In genomic region chr9:19577411-19577810, GRCh38 we compare ENCODE assay signal across 3 cellular contexts.
TF ChIP-seq lines count a peak whose summit lies in the region.

No MANE protein-coding gene starts in this region.

TF ChIP-seq in HepG2, 621 proteins besides CTCF, POLR2A, EP300 and RAD21:
- TF ChIP-seq MAFK (conservative IDR thresholded peaks at IDR 0.05 in 1 of 2, IDR thresholded peaks at IDR 0.05 in 1 of 2; ENCODE audit: low read length in 2 of 2) (peak; percentile 94 to 98), MAFF (IDR thresholded peaks at IDR 0.05; ENCODE audit: low read depth, low read length) (peak; percentile 97), ZNF770 (CRISPR knock-in tag; IDR thresholded peaks at IDR 0.05) (no peak), HNRNPL (IDR thresholded peaks at IDR 0.05; ENCODE audit: low read depth, low read length) (no peak), IRF1 (CRISPR knock-in tag; IDR thresholded peaks at IDR 0.05; ENCODE audit: low read depth) (no peak)

TF ChIP-seq in K562, 482 proteins besides CTCF, POLR2A, EP300 and RAD21 (continues in another document):
- TF ChIP-seq CREM (IDR thresholded peaks at IDR 0.05; ENCODE audit: low read depth) (no peak), E2F1 (CRISPR knock-in tag; IDR thresholded peaks at IDR 0.05) (no peak), ZNF316 (IDR thresholded peaks at IDR 0.05) (peak; percentile 70), FOS (IDR thresholded peaks at IDR 0.05; ENCODE audit: extremely low read depth, insufficient read length) (no peak), TRIM24 (IDR thresholded peaks at IDR 0.05) (no peak), CAMTA2 (CRISPR knock-in tag; conservative IDR thresholded peaks at IDR 0.05) (no peak), E4F1 (CRISPR knock-in tag; IDR thresholded peaks at IDR 0.05; ENCODE audit: borderline replicate concordance) (no peak), NONO (IDR thresholded peaks at IDR 0.05; ENCODE audit: low read depth in 2 of 2, low read length in 1 of 2) (no peak), SRSF9 (IDR thresholded peaks at IDR 0.05; ENCODE audit: borderline replicate concordance, low read depth, low read length) (no peak), ZNF408 (CRISPR knock-in tag; IDR thresholded peaks at IDR 0.05; ENCODE audit: low read depth) (no peak), U2AF1 (optimal IDR thresholded peaks at IDR 0.05; ENCODE audit: low read depth, low read length) (no peak), THRA (IDR thresholded peaks at IDR 0.05) (no peak), ZFX (CRISPR knock-in tag; IDR thresholded peaks at IDR 0.05) (no peak), FIP1L1 (IDR thresholded peaks at IDR 0.05; ENCODE audit: low read depth, low read length, poor library complexity, severe bottlenecking) (no peak), POLR2B (IDR thresholded peaks at IDR 0.05; ENCODE audit: low read depth, partially characterized antibody) (no peak), MAFG (tag; conservative IDR thresholded peaks at IDR 0.05) (peak; percentile 55), RAD51 (IDR thresholded peaks at IDR 0.05; ENCODE audit: borderline replicate concordance, low read depth) (no peak), ZFP36 (IDR thresholded peaks at IDR 0.05; ENCODE audit: low read depth, low read length, partially characterized antibody) (no peak), MAFF (IDR thresholded peaks at IDR 0.05; ENCODE audit: low read length) (peak; percentile 83), ZFP91 (CRISPR knock-in tag; IDR thresholded peaks at IDR 0.05) (no peak), CEBPG (CRISPR knock-in tag; IDR thresholded peaks at IDR 0.05) (no peak), CEBPG (tag; conservative IDR thresholded peaks at IDR 0.05 in 1 of 2, IDR thresholded peaks at IDR 0.05 in 1 of 2) (no peak), ZNF511 (CRISPR knock-in tag; IDR thresholded peaks at IDR 0.05) (no peak), PPARD (CRISPR knock-in tag; IDR thresholded peaks at IDR 0.05) (no peak), SLC30A9 (CRISPR knock-in tag; IDR thresholded peaks at IDR 0.05) (no peak), MAFK (IDR thresholded peaks at IDR 0.05; ENCODE audit: low read length) (peak; percentile 86), MCM2 (IDR thresholded peaks at IDR 0.05; ENCODE audit: low read depth) (no peak), TSC22D4 (tag; IDR thresholded peaks at IDR 0.05) (no peak), RUNX1 (IDR thresholded peaks at IDR 0.05; ENCODE audit: low read depth) (no peak), MBD2 (IDR thresholded peaks at IDR 0.05; ENCODE audit: borderline replicate concordance, low read depth) (no peak), ZNF780A (CRISPR knock-in tag; IDR thresholded peaks at IDR 0.05) (no peak), ZNF583 (CRISPR knock-in tag; IDR thresholded peaks at IDR 0.05) (no peak), KLF6 (CRISPR knock-in tag; IDR thresholded peaks at IDR 0.05; ENCODE audit: borderline replicate concordance) (no peak)

TF ChIP-seq in H1, 55 proteins besides CTCF, POLR2A, EP300 and RAD21:
- TF ChIP-seq CBX8 (IDR thresholded peaks at IDR 0.05; ENCODE audit: borderline replicate concordance, low read depth, low read length) (no peak), MAFK (IDR thresholded peaks at IDR 0.05; ENCODE audit: low read depth, low read length) (peak; percentile 84)
